1 cellular context compared by ENCODE assay signal in genomic region chr20:21808863-21809664, GRCh38.
TF ChIP-seq lines count a peak whose summit lies in the region.

No MANE protein-coding gene starts in this region.

TF ChIP-seq in SK-N-SH treated with all-trans-retinoic acid at 6 μM for 48 hours, 23 proteins besides CTCF, POLR2A, EP300 and RAD21 (continued from another document):
- TF ChIP-seq, protein P1, sequence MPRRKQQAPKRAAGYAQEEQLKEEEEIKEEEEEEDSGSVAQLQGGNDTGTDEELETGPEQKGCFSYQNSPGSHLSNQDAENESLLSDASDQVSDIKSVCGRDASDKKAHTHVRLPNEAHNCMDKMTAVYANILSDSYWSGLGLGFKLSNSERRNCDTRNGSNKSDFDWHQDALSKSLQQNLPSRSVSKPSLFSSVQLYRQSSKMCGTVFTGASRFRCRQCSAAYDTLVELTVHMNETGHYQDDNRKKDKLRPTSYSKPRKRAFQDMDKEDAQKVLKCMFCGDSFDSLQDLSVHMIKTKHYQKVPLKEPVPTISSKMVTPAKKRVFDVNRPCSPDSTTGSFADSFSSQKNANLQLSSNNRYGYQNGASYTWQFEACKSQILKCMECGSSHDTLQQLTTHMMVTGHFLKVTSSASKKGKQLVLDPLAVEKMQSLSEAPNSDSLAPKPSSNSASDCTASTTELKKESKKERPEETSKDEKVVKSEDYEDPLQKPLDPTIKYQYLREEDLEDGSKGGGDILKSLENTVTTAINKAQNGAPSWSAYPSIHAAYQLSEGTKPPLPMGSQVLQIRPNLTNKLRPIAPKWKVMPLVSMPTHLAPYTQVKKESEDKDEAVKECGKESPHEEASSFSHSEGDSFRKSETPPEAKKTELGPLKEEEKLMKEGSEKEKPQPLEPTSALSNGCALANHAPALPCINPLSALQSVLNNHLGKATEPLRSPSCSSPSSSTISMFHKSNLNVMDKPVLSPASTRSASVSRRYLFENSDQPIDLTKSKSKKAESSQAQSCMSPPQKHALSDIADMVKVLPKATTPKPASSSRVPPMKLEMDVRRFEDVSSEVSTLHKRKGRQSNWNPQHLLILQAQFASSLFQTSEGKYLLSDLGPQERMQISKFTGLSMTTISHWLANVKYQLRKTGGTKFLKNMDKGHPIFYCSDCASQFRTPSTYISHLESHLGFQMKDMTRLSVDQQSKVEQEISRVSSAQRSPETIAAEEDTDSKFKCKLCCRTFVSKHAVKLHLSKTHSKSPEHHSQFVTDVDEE (CRISPR knock-in tag; IDR thresholded peaks at IDR 0.05), result no peak
- TF ChIP-seq GLIS3 (CRISPR knock-in tag; IDR thresholded peaks at IDR 0.05), result no peak
- TF ChIP-seq ZNF565 (CRISPR knock-in tag; conservative IDR thresholded peaks at IDR 0.05; ENCODE audit: low read depth), result no peak
